Comparison of ENCODE assay signal across 1 cellular context in the genomic region with DNA sequence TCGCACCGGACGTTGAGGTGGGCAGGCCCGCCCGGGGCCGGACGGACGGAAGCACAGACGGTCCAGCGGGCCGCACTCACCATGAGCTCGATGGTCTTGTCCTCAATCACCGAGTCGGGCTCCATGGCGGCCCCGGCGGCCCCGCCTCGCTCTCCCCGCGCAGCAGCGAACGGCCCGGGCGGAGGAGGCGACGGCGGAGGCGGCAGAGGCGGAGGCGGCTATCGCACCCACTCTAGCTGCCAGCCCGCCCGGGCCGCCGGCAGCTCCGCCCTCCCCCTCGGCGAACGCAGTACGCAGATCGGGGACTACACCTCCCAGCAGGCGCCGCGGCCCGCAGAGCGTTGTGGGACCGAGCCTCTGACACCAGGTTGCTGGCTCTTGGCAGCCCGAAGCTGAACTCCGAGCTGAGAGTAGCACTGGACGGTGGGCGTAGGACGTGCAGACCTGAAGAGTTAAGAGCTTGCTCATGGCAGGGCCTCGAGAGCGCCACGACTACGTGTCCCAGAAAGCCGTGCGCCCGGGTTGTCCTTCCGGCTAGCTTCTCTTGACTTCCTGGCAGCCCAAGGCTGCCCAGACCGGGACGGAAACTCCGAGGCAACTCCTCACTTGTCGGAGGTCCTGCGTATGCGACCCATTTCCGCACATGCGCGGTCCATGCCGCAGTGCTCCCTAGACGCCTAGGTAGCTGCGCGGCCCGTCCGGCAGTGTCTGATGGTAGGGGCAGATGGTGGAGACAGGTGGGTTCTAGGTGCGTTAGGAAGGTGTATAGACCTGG.
TF ChIP-seq lines count a peak whose summit lies in the region.

TSS of gene FBXW11 (minus strand) at position 261 of the 775 bp plus-strand sequence. CDS start at position 125, 136 bp downstream.

TF ChIP-seq in HEK293, 187 proteins besides CTCF, POLR2A, EP300 and RAD21 (continued from another document and continues in another):
- TF ChIP-seq PRDM6 (tag by site-specific recombination; IDR thresholded peaks at IDR 0.05) = no peak
- TF ChIP-seq ZNF510 (tag by site-specific recombination; IDR thresholded peaks at IDR 0.05; ENCODE audit: insufficient replicate concordance) = no peak
- no peak for TF ChIP-seq ZNF560 (tag by site-specific recombination; IDR thresholded peaks at IDR 0.05; ENCODE audit: borderline replicate concordance)
- TF ChIP-seq ZNF302 (tag by site-specific recombination; IDR thresholded peaks at IDR 0.05; ENCODE audit: low read depth) = no peak
- no peak for TF ChIP-seq ZBTB49 (tag by site-specific recombination; IDR thresholded peaks at IDR 0.05; ENCODE audit: low read depth)
- TF ChIP-seq ZBTB48 (tag by site-specific recombination; IDR thresholded peaks at IDR 0.05) = 0 out of 2 replicates have a peak, but pooled peaks have one; percentile 24
- TF ChIP-seq ZNF132 (tag by site-specific recombination; IDR thresholded peaks at IDR 0.05; ENCODE audit: borderline replicate concordance) = no peak
- no peak for TF ChIP-seq ZNF37A (tag by site-specific recombination; IDR thresholded peaks at IDR 0.05)
- no peak for TF ChIP-seq INSM2 (tag by site-specific recombination; IDR thresholded peaks at IDR 0.05)
- TF ChIP-seq ZNF664 (tag by site-specific recombination; IDR thresholded peaks at IDR 0.05) = no peak
- TF ChIP-seq ZNF274 (IDR thresholded peaks at IDR 0.05; ENCODE audit: low read length) = no peak
- no peak for TF ChIP-seq ZNF274 (tag by site-specific recombination; IDR thresholded peaks at IDR 0.05; ENCODE audit: borderline replicate concordance)
- TF ChIP-seq, protein P1, sequence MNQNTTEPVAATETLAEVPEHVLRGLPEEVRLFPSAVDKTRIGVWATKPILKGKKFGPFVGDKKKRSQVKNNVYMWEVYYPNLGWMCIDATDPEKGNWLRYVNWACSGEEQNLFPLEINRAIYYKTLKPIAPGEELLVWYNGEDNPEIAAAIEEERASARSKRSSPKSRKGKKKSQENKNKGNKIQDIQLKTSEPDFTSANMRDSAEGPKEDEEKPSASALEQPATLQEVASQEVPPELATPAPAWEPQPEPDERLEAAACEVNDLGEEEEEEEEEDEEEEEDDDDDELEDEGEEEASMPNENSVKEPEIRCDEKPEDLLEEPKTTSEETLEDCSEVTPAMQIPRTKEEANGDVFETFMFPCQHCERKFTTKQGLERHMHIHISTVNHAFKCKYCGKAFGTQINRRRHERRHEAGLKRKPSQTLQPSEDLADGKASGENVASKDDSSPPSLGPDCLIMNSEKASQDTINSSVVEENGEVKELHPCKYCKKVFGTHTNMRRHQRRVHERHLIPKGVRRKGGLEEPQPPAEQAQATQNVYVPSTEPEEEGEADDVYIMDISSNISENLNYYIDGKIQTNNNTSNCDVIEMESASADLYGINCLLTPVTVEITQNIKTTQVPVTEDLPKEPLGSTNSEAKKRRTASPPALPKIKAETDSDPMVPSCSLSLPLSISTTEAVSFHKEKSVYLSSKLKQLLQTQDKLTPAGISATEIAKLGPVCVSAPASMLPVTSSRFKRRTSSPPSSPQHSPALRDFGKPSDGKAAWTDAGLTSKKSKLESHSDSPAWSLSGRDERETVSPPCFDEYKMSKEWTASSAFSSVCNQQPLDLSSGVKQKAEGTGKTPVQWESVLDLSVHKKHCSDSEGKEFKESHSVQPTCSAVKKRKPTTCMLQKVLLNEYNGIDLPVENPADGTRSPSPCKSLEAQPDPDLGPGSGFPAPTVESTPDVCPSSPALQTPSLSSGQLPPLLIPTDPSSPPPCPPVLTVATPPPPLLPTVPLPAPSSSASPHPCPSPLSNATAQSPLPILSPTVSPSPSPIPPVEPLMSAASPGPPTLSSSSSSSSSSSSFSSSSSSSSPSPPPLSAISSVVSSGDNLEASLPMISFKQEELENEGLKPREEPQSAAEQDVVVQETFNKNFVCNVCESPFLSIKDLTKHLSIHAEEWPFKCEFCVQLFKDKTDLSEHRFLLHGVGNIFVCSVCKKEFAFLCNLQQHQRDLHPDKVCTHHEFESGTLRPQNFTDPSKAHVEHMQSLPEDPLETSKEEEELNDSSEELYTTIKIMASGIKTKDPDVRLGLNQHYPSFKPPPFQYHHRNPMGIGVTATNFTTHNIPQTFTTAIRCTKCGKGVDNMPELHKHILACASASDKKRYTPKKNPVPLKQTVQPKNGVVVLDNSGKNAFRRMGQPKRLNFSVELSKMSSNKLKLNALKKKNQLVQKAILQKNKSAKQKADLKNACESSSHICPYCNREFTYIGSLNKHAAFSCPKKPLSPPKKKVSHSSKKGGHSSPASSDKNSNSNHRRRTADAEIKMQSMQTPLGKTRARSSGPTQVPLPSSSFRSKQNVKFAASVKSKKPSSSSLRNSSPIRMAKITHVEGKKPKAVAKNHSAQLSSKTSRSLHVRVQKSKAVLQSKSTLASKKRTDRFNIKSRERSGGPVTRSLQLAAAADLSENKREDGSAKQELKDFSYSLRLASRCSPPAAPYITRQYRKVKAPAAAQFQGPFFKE (tag by site-specific recombination; IDR thresholded peaks at IDR 0.05; ENCODE audit: borderline replicate concordance) = no peak
- TF ChIP-seq ZIC2 (tag by site-specific recombination; IDR thresholded peaks at IDR 0.05) = no peak
- TF ChIP-seq ZFP41 (tag by site-specific recombination; IDR thresholded peaks at IDR 0.05; ENCODE audit: borderline replicate concordance) = no peak
- TF ChIP-seq ZNF530 (tag by site-specific recombination; IDR thresholded peaks at IDR 0.05; ENCODE audit: low read depth) = no peak
- peak; percentile 76; the same call in 1 of the 2 replicates for TF ChIP-seq ZNF202 (tag by site-specific recombination; IDR thresholded peaks at IDR 0.05; ENCODE audit: borderline replicate concordance)
- 0 out of 2 replicates have a peak, but pooled peaks have one; percentile 2 for TF ChIP-seq ZNF692 (tag by site-specific recombination; IDR thresholded peaks at IDR 0.05)
- peak; percentile 78; the same call in 1 of the 2 replicates for TF ChIP-seq SP7 (tag by site-specific recombination; IDR thresholded peaks at IDR 0.05)
- peak; percentile 50; the same call in 1 of the 2 replicates for TF ChIP-seq TRIM28 (IDR thresholded peaks at IDR 0.05; ENCODE audit: borderline replicate concordance, low read length)
- TF ChIP-seq ZEB2 (tag by site-specific recombination; IDR thresholded peaks at IDR 0.05) = peak; percentile 93
- peak; percentile 39; the same call in 1 of the 2 replicates for TF ChIP-seq REST (tag by site-specific recombination; IDR thresholded peaks at IDR 0.05)
- no peak for TF ChIP-seq TSHZ1 (tag by site-specific recombination; IDR thresholded peaks at IDR 0.05; ENCODE audit: borderline replicate concordance)
- TF ChIP-seq ZNF449 (tag by site-specific recombination; IDR thresholded peaks at IDR 0.05) = no peak
- TF ChIP-seq ZFP37 (tag by site-specific recombination; IDR thresholded peaks at IDR 0.05) = 0 out of 2 replicates have a peak, but pooled peaks have one; percentile 93
- TF ChIP-seq OVOL3 (tag by site-specific recombination; IDR thresholded peaks at IDR 0.05) = no peak
